15 cellular contexts compared by ENCODE assay signal in the genomic region with DNA sequence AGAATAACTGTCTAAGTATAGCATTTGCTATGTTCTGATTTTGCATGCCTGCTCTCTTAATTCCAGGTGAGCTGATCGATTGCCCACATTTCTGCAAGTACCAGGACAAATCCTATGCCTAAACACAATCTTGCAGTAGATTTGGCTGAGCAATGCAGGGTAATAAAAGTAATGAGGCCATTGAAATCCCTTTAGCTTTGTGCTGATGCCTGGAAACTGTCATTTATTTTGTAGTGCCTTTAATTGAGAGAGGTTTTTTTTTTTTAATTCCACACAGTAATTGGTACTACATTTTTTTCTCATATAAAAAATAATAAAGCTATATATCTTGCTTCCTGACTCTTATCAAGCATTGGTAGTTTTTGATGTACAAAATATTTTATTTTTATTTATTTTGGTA.
DNase-seq lines count a peak whose midpoint lies in the region; ATAC-seq and TF ChIP-seq lines count a peak whose summit lies in the region.
"Had no signal": no experiment of that assay in that cellular context is flagged by ENCODE, and none has a peak within 500 bp of the region (broad histone marks: within the 10 kb centered on the region; RNA-seq: fewer than 3 reads in every experiment).

No MANE protein-coding gene starts in this region.

- H3K36me3 Mint-ChIP-seq in activated CD8-positive, alpha-beta T cell treated with anti-CD3 and anti-CD28 coated beads, Interleukin-2, amount 10 ng/mL, durations not matched to agents 7 days and 5 days (ENCODE audit: low read depth): no peaks in the 10 kb centered on the region

- 64% methylated on average over 1 of the region's 1 CpG for WGBS in right lobe of liver (ENCODE audit: insufficient coverage, low coverage, low lambda C conversion rate, missing lambda C conversion rate)

- H3K27me3 Mint-ChIP-seq in activated CD8-positive, alpha-beta T cell treated with anti-CD3 and anti-CD28 coated beads, Interleukin-2, amount 10 ng/mL, durations not matched to agents 7 days and 5 days (ENCODE audit: low read depth): no peaks in the 10 kb centered on the region
- H3K27me3 Mint-ChIP-seq: T-helper 17 cell had no signal

- H3K27ac ChIP-seq in left ventricle myocardium inferior (replicated peaks): no peak overlapping the region
- H3K27ac ChIP-seq in right lobe of liver: no peak overlapping the region
- H3K27ac ChIP-seq: BLaER1 treated with 17β-estradiol and CSF1 and Interleukin-3, amounts not matched to agents 10 nM and 100 nM had no signal

- no peak for TF ChIP-seq POLR2A in right lobe of liver (IDR thresholded peaks at IDR 0.05)

- CTCF ChIA-PET in activated CD8-positive, alpha-beta T cell treated with anti-CD3 and anti-CD28 coated beads, Interleukin-2, amount 10 ng/mL, durations not matched to agents 7 days and 5 days (lab: Charles Lee): no interaction called here

- no peaks in the 10 kb centered on the region for H3K27me3 ChIP-seq in left ventricle myocardium inferior (ENCODE audit: low read depth)
- H3K27me3 ChIP-seq in right lobe of liver: no peaks in the 10 kb centered on the region
- H3K27me3 ChIP-seq: BLaER1 treated with 17β-estradiol and CSF1 and Interleukin-3, amounts not matched to agents 10 nM and 100 nM had no signal

- no peak for ATAC-seq in activated CD8-positive, alpha-beta T cell treated with anti-CD3 and anti-CD28 coated beads, Interleukin-2, amount 10 ng/mL, durations not matched to agents 7 days and 5 days
- no peak for ATAC-seq in right lobe of liver
- ATAC-seq: T-helper 17 cell had no signal

- H3K4me1 ChIP-seq in left ventricle myocardium inferior: no peaks in the 10 kb centered on the region
- no peaks in the 10 kb centered on the region for H3K4me1 ChIP-seq in right lobe of liver
- H3K4me1 ChIP-seq: BLaER1 treated with 17β-estradiol and CSF1 and Interleukin-3, amounts not matched to agents 10 nM and 100 nM had no signal

- H3K9me3 Mint-ChIP-seq in activated CD8-positive, alpha-beta T cell treated with anti-CD3 and anti-CD28 coated beads, Interleukin-2, amount 10 ng/mL, durations not matched to agents 7 days and 5 days (ENCODE audit: insufficient read depth): no peaks in the 10 kb centered on the region

- intact Hi-C loops in left ventricle myocardium inferior (cut with micrococcal nuclease) (no loop called here), right lobe of liver (cut with DNase I) (no loop called here)

- DNase-seq in DMS79 (lab: John Stamatoyannopoulos, UW) (peak; percentile 58), NCI-H1417 (lab: John Stamatoyannopoulos, UW) (peak; percentile 29 to 86 (median 68)), NCI-H2081 treated with DMSO at 0.1 percent for 48 hours (lab: John Stamatoyannopoulos, UW) (peak; percentile 50), NCI-H774 (lab: John Stamatoyannopoulos, UW) (peak; percentile 88), left ventricle myocardium inferior (no peak), right lobe of liver (no peak)
- no peak for DNase-seq in activated CD8-positive, alpha-beta T cell treated with anti-CD3 and anti-CD28 coated beads, Interleukin-2, amount 10 ng/mL, durations not matched to agents 7 days and 5 days
- DNase-seq in activated CD4-positive, alpha-beta T cell treated with anti-CD3 and anti-CD28 coated beads for 1 hour: no peak
- DNase-seq: DMS 273 treated with DMSO at 0.1 percent for 48 hours, NCI-H1048, NCI-H524 treated with DMSO at 0.1 percent for 48 hours, RPMI8226, SIG-M5, T-helper 17 cell had no signal

- no peak for TF ChIP-seq CTCF in left ventricle myocardium inferior (IDR thresholded peaks at IDR 0.05; ENCODE audit: borderline replicate concordance)
- TF ChIP-seq CTCF in right lobe of liver (IDR thresholded peaks at IDR 0.05): no peak

- no peak overlapping the region for H3K4me3 Mint-ChIP-seq in activated CD8-positive, alpha-beta T cell treated with anti-CD3 and anti-CD28 coated beads, Interleukin-2, amount 10 ng/mL, durations not matched to agents 7 days and 5 days
- H3K4me3 Mint-ChIP-seq: T-helper 17 cell had no signal

- H3K36me3 ChIP-seq in left ventricle myocardium inferior (no peaks in the 10 kb centered on the region), right lobe of liver (no peaks in the 10 kb centered on the region)
- H3K36me3 ChIP-seq: BLaER1 treated with 17β-estradiol and CSF1 and Interleukin-3, amounts not matched to agents 10 nM and 100 nM had no signal

- no peaks in the 10 kb centered on the region for H3K9me3 ChIP-seq in left ventricle myocardium inferior (replicated peaks)
- H3K9me3 ChIP-seq in right lobe of liver: no peaks in the 10 kb centered on the region
- H3K9me3 ChIP-seq: BLaER1 treated with 17β-estradiol and CSF1 and Interleukin-3, amounts not matched to agents 10 nM and 100 nM had no signal

- POLR2A ChIA-PET in activated CD8-positive, alpha-beta T cell treated with anti-CD3 and anti-CD28 coated beads, Interleukin-2, amount 10 ng/mL, durations not matched to agents 7 days and 5 days (lab: Charles Lee): no interaction called here

- no peak overlapping the region for H3K27ac Mint-ChIP-seq in activated CD8-positive, alpha-beta T cell treated with anti-CD3 and anti-CD28 coated beads, Interleukin-2, amount 10 ng/mL, durations not matched to agents 7 days and 5 days
- H3K27ac Mint-ChIP-seq: T-helper 17 cell had no signal

- no peaks in the 10 kb centered on the region for H3K4me1 Mint-ChIP-seq in activated CD8-positive, alpha-beta T cell treated with anti-CD3 and anti-CD28 coated beads, Interleukin-2, amount 10 ng/mL, durations not matched to agents 7 days and 5 days (ENCODE audit: low read depth)
- H3K4me1 Mint-ChIP-seq: T-helper 17 cell had no signal

- H3K4me3 ChIP-seq in left ventricle myocardium inferior (no peak overlapping the region), right lobe of liver (no peak overlapping the region)
- H3K4me3 ChIP-seq: BLaER1 treated with 17β-estradiol and CSF1 and Interleukin-3, amounts not matched to agents 10 nM and 100 nM had no signal

Comparison
In these comparisons a context has a peak if more than half of its experiments do, and no peak if none do; other contexts are left out.
1. DNase-seq: peak in DMS79 (single experiment), NCI-H1417 (3 of 3), NCI-H2081 treated with DMSO at 0.1 percent for 48 hours (single experiment) and NCI-H774 (single experiment); none in activated CD8-positive, alpha-beta T cell treated with anti-CD3 and anti-CD28 coated beads, Interleukin-2, amount 10 ng/mL, durations not matched to agents 7 days and 5 days (single experiment), left ventricle myocardium inferior (single experiment), right lobe of liver (0 of 3) and activated CD4-positive, alpha-beta T cell treated with anti-CD3 and anti-CD28 coated beads for 1 hour (single experiment).